16 cellular contexts compared by ENCODE assay signal in the genomic region with DNA sequence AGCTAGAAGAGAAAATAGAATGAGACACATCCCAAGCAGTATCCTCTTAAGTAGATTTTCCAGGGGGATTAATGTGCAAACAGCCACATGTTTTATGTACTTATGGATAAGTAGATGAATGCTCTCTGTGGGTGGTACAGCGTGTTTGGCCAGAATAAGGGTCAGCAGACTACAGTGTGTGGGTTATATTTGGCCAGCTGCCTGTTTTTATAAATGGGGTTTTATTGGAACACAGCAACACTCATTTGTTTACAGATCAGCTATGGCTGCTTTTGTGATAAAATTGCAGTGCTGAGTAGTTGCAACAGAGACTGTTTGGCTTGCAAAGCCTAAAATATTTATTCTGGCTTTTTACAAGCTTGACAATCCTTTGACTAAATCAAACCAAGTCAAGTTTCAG.
DNase-seq lines count a peak whose midpoint lies in the region; ATAC-seq and TF ChIP-seq lines count a peak whose summit lies in the region.
"Had no signal": no experiment of that assay in that cellular context is flagged by ENCODE, and none has a peak within 500 bp of the region (broad histone marks: within the 10 kb centered on the region; RNA-seq: fewer than 3 reads in every experiment).

No MANE protein-coding gene starts in this region.

- in situ Hi-C loops in HAP-1 (cut with MboI; ENCODE audit: low sequenced_read_pairs), result no loop called here

- intact Hi-C loops in PC-3 (cut with micrococcal nuclease) (no loop called here), tibial artery (cut with DNase I; ENCODE audit: low total_unique reads) (no loop called here)

- no peak for TF ChIP-seq CTCF in PC-3 (conservative IDR thresholded peaks at IDR 0.05; ENCODE audit: low read depth, low read length)
- no peak for TF ChIP-seq CTCF in tibial artery (IDR thresholded peaks at IDR 0.05)

- H3K9ac ChIP-seq in PC-3 (ENCODE audit: low read length), result no peak overlapping the region
- H3K9ac ChIP-seq: parathyroid adenoma had no signal

- no peak overlapping the region for H3K4me2 ChIP-seq in PC-3 (ENCODE audit: low read length)

- no peak for ATAC-seq in PC-3
- ATAC-seq in GM21526 (IDR thresholded peaks at IDR 0.05; ENCODE audit: low FRiP score, unreplicated experiment), result no peak
- ATAC-seq: K562; stimulated activated effector memory CD8-positive, alpha-beta T cell treated with anti-CD3 and anti-CD28 coated beads, Interleukin-12 subunit alpha, Interleukin-12 subunit beta, amount 100 ng/mL, for 72 hours had no signal

- H3K4me3 ChIP-seq in HAP-1 (no peak overlapping the region), PC-3 (ENCODE audit: low read length) (no peak overlapping the region), tibial artery (no peak overlapping the region)
- H3K4me3 ChIP-seq: colonic mucosa, K562, transverse colon had no signal

- no peaks in the 10 kb centered on the region for H3K79me2 ChIP-seq in PC-3 (ENCODE audit: low read length)
- H3K79me2 ChIP-seq: parathyroid adenoma had no signal

- no TSS peak for BruUV-seq in PC-3 (replicated peaks; lab: Mats Ljungman, UMichigan)

- H3K4me1 ChIP-seq in HAP-1, result no peaks in the 10 kb centered on the region; the same call in 1 of the 2 replicates
- H3K4me1 ChIP-seq in PC-3 (ENCODE audit: insufficient read depth, low read length), result no peaks in the 10 kb centered on the region
- H3K4me1 ChIP-seq in tibial artery, result peaks cover 0 to 13% (median 7%) of the 10 kb centered on the region in 4 donors
- H3K4me1 ChIP-seq: colonic mucosa, parathyroid adenoma, transverse colon had no signal

- no peaks in the 10 kb centered on the region for H3K9me2 ChIP-seq in PC-3 (replicated peaks; ENCODE audit: low read length)

- POLR2A ChIA-PET in PC-3 (lab: Charles Lee; ENCODE audit: unreplicated experiment), result no interaction called here

- H3K27me3 ChIP-seq in HAP-1 (ENCODE audit: low read depth) (no peaks in the 10 kb centered on the region), PC-3 (ENCODE audit: low read length) (no peaks in the 10 kb centered on the region), tibial artery (no peaks in the 10 kb centered on the region)
- H3K27me3 ChIP-seq: colonic mucosa, transverse colon had no signal

- H4K20me1 ChIP-seq in PC-3 (ENCODE audit: low read length), result no peaks in the 10 kb centered on the region

- H3K36me3 ChIP-seq in HAP-1 (replicated peaks) (no peaks in the 10 kb centered on the region), PC-3 (ENCODE audit: low read depth, low read length) (no peaks in the 10 kb centered on the region), tibial artery (no peaks in the 10 kb centered on the region)
- H3K36me3 ChIP-seq: colonic mucosa, transverse colon had no signal

- H3K9me3 ChIP-seq in HAP-1, result peaks cover under 1% of the 10 kb centered on the region; the same call in 1 of the 2 replicates
- H3K9me3 ChIP-seq in PC-3 (ENCODE audit: low read length), result peaks cover 15% of the 10 kb centered on the region
- H3K9me3 ChIP-seq in tibial artery, result peaks cover 0 to 6% (median 0%) of the 10 kb centered on the region in 3 donors
- H3K9me3 ChIP-seq: colonic mucosa, transverse colon had no signal

- H2AFZ ChIP-seq in PC-3 (ENCODE audit: low read length), result no peak overlapping the region
- H2AFZ ChIP-seq: parathyroid adenoma had no signal

- DNase-seq in HAP-1 (ENCODE audit: low spot score in 2 of 2) (peak; percentile 62 to 67), NCI-H2107 treated with DMSO at 0.1 percent for 48 hours (lab: John Stamatoyannopoulos, UW; ENCODE audit: unreplicated experiment) (peak; percentile 94), PC-3 (peak; percentile 18), retina (peak; percentile 10), inferior parietal cortex (ENCODE audit: extremely low spot score) (no peak), tibial artery (no peak)
- DNase-seq in activated CD8-positive, alpha-beta memory T cell treated with anti-CD3 and anti-CD28 coated beads, Interleukin-2, amount 50 U/mL, for 4 hours, result no peak
- DNase-seq: activated CD4-positive, alpha-beta T cell treated with anti-CD3 and anti-CD28 coated beads for 4 hours; activated naive CD4-positive, alpha-beta T cell treated with anti-CD3 and anti-CD28 coated beads, Interleukin-2, amount 10 ng/mL, durations not matched to agents 7 days and 5 days; colonic mucosa; foreskin fibroblast; transverse colon had no signal

- H3K27ac ChIP-seq in PC-3 (ENCODE audit: low read length), result no peak overlapping the region
- H3K27ac ChIP-seq in tibial artery, result no peak overlapping the region
- H3K27ac ChIP-seq: colonic mucosa, parathyroid adenoma, transverse colon had no signal

- H3F3A ChIP-seq in PC-3 (ENCODE audit: low read length, unreplicated experiment), result no peaks in the 10 kb centered on the region

- CTCF ChIA-PET in PC-3 (lab: Charles Lee), result no interaction called here

Comparison
In these comparisons a context has a peak if more than half of its experiments do, and no peak if none do; other contexts are left out.
1. DNase-seq: peak in HAP-1 (2 of 2), NCI-H2107 treated with DMSO at 0.1 percent for 48 hours (single experiment), PC-3 (single experiment) and retina (single experiment); none in activated CD8-positive, alpha-beta memory T cell treated with anti-CD3 and anti-CD28 coated beads, Interleukin-2, amount 50 U/mL, for 4 hours (single experiment), inferior parietal cortex (single experiment) and tibial artery (0 of 2).